In the genomic region with DNA sequence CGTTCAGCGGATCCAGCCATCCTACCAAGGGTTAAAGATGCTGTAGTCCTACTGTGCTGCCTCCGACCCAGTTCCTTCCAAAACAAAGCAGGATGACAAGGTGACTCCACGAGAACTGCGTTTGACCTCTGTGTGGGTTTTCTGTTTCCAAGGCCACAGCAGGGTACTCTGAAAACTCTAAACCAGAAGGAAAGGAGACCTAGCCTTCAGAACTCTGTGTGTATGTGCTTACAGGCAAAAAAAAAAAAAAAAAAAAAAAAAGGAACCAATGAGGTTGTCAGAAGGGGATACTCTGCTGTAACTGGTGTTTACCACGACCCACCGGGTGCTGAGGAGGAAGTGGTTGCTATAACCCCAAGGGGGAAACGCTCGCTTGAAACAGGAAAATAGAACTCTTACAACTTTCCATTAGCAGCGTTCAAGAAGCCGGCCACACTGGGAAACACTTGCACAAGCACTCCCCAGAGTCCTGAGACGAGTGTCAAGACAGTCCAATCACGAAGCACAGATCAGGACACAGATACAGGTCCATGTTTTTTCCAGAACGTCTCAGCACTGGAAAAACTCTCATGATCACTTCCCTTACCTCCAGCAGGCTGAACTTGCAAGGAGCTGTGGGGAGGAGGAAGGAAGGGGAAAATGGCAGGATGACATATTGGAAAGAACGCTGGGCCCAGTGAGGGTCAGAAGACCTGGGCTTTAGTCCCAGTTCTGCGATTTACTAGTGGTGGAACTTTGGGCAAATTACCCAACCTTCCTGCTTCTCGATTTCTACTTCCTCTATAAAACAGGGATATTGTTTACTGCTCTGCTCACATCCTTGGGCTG, we compare ENCODE assay signal across 8 cellular contexts.
DNase-seq lines count a peak whose midpoint lies in the region; ATAC-seq and TF ChIP-seq lines count a peak whose summit lies in the region.

No MANE protein-coding gene starts in this region.

- TF ChIP-seq POLR2A in esophagus squamous epithelium (IDR thresholded peaks at IDR 0.05) = peak in 2 of 4 donors; percentile 16 to 19

- ATAC-seq in GM19438 (IDR thresholded peaks at IDR 0.05; ENCODE audit: low read depth, unreplicated experiment) (peak; percentile 66), HG03469 (IDR thresholded peaks at IDR 0.05; ENCODE audit: unreplicated experiment) (peak; percentile 55), SK-N-SH treated with all-trans-retinoic acid at 6 μM for 48 hours (no peak)

- peaks cover 41 to 98% (median 49%) of the 10 kb centered on the region in 3 donors for H3K4me1 ChIP-seq in esophagus squamous epithelium

- DNase-seq in Ammon's horn (ENCODE audit: low spot score) (peak; percentile 77), esophagus squamous epithelium (lab: John Stamatoyannopoulos, UW) (peak; percentile 26), NCI-H2081 treated with DMSO at 0.1 percent for 48 hours (lab: John Stamatoyannopoulos, UW) (no peak)
- DNase-seq in activated CD4-positive, alpha-beta T cell treated with anti-CD3 and anti-CD28 coated beads, Interleukin-2, amount 50 U/mL, for 1 hour = peak; percentile 74
- peak; percentile 54 to 69 for DNase-seq in stimulated activated CD4-positive, alpha-beta T cell treated with anti-CD3 and anti-CD28 coated beads, Interleukin-2, amount 100 ng/mL, for 24 hours

- no peaks in the 10 kb centered on the region for H3K27me3 ChIP-seq in esophagus squamous epithelium

- intact Hi-C loops in esophagus squamous epithelium (cut with DNase I) = no loop called here

- H3K9me3 ChIP-seq in esophagus squamous epithelium = no peaks in the 10 kb centered on the region

- WGBS in esophagus squamous epithelium, 2 donors = 42 to 69% methylated on average over 14 to 16 of the region's 17 CpGs

- H3K4me3 ChIP-seq in esophagus squamous epithelium = no peak overlapping the region

- peak overlapping the region in 3 of 4 donors; percentile 76 to 93 (median 92) for H3K27ac ChIP-seq in esophagus squamous epithelium

- H3K36me3 ChIP-seq in esophagus squamous epithelium = no peaks in the 10 kb centered on the region

- TF ChIP-seq CTCF in esophagus squamous epithelium (IDR thresholded peaks at IDR 0.05) = no peak

TF ChIP-seq in SK-N-SH treated with all-trans-retinoic acid at 6 μM for 48 hours, 23 proteins besides CTCF, POLR2A, EP300 and RAD21:
- TF ChIP-seq, protein P1, sequence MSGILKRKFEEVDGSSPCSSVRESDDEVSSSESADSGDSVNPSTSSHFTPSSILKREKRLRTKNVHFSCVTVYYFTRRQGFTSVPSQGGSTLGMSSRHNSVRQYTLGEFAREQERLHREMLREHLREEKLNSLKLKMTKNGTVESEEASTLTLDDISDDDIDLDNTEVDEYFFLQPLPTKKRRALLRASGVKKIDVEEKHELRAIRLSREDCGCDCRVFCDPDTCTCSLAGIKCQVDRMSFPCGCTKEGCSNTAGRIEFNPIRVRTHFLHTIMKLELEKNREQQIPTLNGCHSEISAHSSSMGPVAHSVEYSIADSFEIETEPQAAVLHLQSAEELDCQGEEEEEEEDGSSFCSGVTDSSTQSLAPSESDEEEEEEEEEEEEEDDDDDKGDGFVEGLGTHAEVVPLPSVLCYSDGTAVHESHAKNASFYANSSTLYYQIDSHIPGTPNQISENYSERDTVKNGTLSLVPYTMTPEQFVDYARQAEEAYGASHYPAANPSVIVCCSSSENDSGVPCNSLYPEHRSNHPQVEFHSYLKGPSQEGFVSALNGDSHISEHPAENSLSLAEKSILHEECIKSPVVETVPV (CRISPR knock-in tag; IDR thresholded peaks at IDR 0.05) = no peak
- TF ChIP-seq, protein P2, sequence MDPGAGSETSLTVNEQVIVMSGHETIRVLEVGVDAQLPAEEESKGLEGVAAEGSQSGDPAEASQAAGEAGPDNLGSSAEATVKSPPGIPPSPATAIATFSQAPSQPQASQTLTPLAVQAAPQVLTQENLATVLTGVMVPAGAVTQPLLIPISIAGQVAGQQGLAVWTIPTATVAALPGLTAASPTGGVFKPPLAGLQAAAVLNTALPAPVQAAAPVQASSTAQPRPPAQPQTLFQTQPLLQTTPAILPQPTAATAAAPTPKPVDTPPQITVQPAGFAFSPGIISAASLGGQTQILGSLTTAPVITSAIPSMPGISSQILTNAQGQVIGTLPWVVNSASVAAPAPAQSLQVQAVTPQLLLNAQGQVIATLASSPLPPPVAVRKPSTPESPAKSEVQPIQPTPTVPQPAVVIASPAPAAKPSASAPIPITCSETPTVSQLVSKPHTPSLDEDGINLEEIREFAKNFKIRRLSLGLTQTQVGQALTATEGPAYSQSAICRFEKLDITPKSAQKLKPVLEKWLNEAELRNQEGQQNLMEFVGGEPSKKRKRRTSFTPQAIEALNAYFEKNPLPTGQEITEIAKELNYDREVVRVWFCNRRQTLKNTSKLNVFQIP (CRISPR knock-in tag; IDR thresholded peaks at IDR 0.05; ENCODE audit: borderline replicate concordance, low read depth) = no peak
- TF ChIP-seq ZNF70 (CRISPR knock-in tag; IDR thresholded peaks at IDR 0.05) = no peak
- TF ChIP-seq, protein P3, sequence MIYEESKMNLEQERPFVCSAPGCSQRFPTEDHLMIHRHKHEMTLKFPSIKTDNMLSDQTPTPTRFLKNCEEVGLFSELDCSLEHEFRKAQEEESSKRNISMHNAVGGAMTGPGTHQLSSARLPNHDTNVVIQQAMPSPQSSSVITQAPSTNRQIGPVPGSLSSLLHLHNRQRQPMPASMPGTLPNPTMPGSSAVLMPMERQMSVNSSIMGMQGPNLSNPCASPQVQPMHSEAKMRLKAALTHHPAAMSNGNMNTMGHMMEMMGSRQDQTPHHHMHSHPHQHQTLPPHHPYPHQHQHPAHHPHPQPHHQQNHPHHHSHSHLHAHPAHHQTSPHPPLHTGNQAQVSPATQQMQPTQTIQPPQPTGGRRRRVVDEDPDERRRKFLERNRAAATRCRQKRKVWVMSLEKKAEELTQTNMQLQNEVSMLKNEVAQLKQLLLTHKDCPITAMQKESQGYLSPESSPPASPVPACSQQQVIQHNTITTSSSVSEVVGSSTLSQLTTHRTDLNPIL (CRISPR knock-in tag; IDR thresholded peaks at IDR 0.05; ENCODE audit: low read depth) = no peak
- TF ChIP-seq SNAI2 (CRISPR knock-in tag; IDR thresholded peaks at IDR 0.05) = no peak
- no peak for TF ChIP-seq CSDC2 (CRISPR knock-in tag; IDR thresholded peaks at IDR 0.05)
- TF ChIP-seq PPARA (CRISPR knock-in tag; IDR thresholded peaks at IDR 0.05; ENCODE audit: borderline replicate concordance) = no peak
- TF ChIP-seq ZFP30 (CRISPR knock-in tag; IDR thresholded peaks at IDR 0.05) = no peak
- TF ChIP-seq BACH2 (CRISPR knock-in tag; IDR thresholded peaks at IDR 0.05; ENCODE audit: borderline replicate concordance) = no peak
- TF ChIP-seq ESRRG (CRISPR knock-in tag; IDR thresholded peaks at IDR 0.05) = no peak
- TF ChIP-seq RARB (CRISPR knock-in tag; IDR thresholded peaks at IDR 0.05) = no peak
- TF ChIP-seq OSR1 (CRISPR knock-in tag; IDR thresholded peaks at IDR 0.05) = no peak
- TF ChIP-seq ZFP3 (CRISPR knock-in tag; IDR thresholded peaks at IDR 0.05) = no peak
- TF ChIP-seq ARNTL (CRISPR knock-in tag; IDR thresholded peaks at IDR 0.05; ENCODE audit: borderline replicate concordance, low read depth) = no peak
- no peak for TF ChIP-seq ZNF565 (CRISPR knock-in tag; conservative IDR thresholded peaks at IDR 0.05; ENCODE audit: low read depth)
- TF ChIP-seq, protein P4, sequence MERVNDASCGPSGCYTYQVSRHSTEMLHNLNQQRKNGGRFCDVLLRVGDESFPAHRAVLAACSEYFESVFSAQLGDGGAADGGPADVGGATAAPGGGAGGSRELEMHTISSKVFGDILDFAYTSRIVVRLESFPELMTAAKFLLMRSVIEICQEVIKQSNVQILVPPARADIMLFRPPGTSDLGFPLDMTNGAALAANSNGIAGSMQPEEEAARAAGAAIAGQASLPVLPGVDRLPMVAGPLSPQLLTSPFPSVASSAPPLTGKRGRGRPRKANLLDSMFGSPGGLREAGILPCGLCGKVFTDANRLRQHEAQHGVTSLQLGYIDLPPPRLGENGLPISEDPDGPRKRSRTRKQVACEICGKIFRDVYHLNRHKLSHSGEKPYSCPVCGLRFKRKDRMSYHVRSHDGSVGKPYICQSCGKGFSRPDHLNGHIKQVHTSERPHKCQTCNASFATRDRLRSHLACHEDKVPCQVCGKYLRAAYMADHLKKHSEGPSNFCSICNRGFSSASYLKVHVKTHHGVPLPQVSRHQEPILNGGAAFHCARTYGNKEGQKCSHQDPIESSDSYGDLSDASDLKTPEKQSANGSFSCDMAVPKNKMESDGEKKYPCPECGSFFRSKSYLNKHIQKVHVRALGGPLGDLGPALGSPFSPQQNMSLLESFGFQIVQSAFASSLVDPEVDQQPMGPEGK (CRISPR knock-in tag; IDR thresholded peaks at IDR 0.05; ENCODE audit: borderline replicate concordance) = no peak
- no peak for TF ChIP-seq ZC3H10 (CRISPR knock-in tag; IDR thresholded peaks at IDR 0.05)
- TF ChIP-seq ZNF8 (CRISPR knock-in tag; IDR thresholded peaks at IDR 0.05) = no peak
- no peak for TF ChIP-seq GLIS3 (CRISPR knock-in tag; IDR thresholded peaks at IDR 0.05)
